Comparison of ENCODE assay signal across 8 cellular contexts in genomic region chr7:103445228-103446020, GRCh38. TPM values are rescaled to one million over a fixed set of nuclear protein-coding genes. Genes with fewer than 3 reads are reported as not detected.
DNase-seq lines count a peak whose midpoint lies in the region; ATAC-seq and TF ChIP-seq lines count a peak whose summit lies in the region.

No MANE protein-coding gene starts in this region.

- peaks cover 60% of the 10 kb centered on the region for H3K27me3 ChIP-seq in cardiac muscle cell

- H3K36me3 ChIP-seq in cardiac muscle cell = no peaks in the 10 kb centered on the region

- peak; percentile 6 to 10 for DNase-seq in cardiac muscle cell (ENCODE audit: low read depth in 1 of 2, low spot score in 1 of 2)
- no peak for DNase-seq in Right ventricle myocardium superior
- peak; percentile 40 for DNase-seq in SW480 (ENCODE audit: low spot score)
- no peak for DNase-seq in fibroblast of villous mesenchyme (ENCODE audit: low read depth)
- no peak for DNase-seq in sciatic nerve (ENCODE audit: low spot score)
- no peak for DNase-seq in HPDE6-E6E7 (ENCODE audit: extremely low spot score)

- intact Hi-C loops in Right ventricle myocardium superior (cut with DNase I) (no loop called here), sciatic nerve (cut with DNase I) (no loop called here)

- no peak for ATAC-seq in Right ventricle myocardium superior (ENCODE audit: poor library complexity)
- peak; percentile 36 for ATAC-seq in sciatic nerve
- no peak for ATAC-seq in HG03108 (IDR thresholded peaks at IDR 0.05; ENCODE audit: unreplicated experiment)
- ATAC-seq in GM18868 (IDR thresholded peaks at IDR 0.05; ENCODE audit: unreplicated experiment) = no peak

- H3K27ac ChIP-seq in cardiac muscle cell = no peak overlapping the region

- peaks cover 14% of the 10 kb centered on the region for H3K4me1 ChIP-seq in cardiac muscle cell (ENCODE audit: low read depth)

- no peaks in the 10 kb centered on the region for H3K9me3 ChIP-seq in cardiac muscle cell (ENCODE audit: low read depth)

- H3K4me3 ChIP-seq in cardiac muscle cell (peak overlapping the region; percentile 32), fibroblast of villous mesenchyme (ENCODE audit: low read depth, low read length) (peak overlapping the region; percentile 40)

- no peak for TF ChIP-seq CTCF in cardiac muscle cell (IDR thresholded peaks at IDR 0.05; ENCODE audit: low read depth, low read length)
- no peak for TF ChIP-seq CTCF in fibroblast of villous mesenchyme (IDR thresholded peaks at IDR 0.05; ENCODE audit: insufficient read depth, low read depth, low read length)

RNA-seq across cellular contexts. Expression of gene SLC26A5, which starts 0.6 kb away (rescaled TPM):
- total RNA-seq in cardiac muscle cell (0.11 and 0.15 TPM in 2 replicates), Right ventricle myocardium superior (not detected), fibroblast of villous mesenchyme (not detected in 2 replicates), sciatic nerve (0.71 TPM)
- polyA plus RNA-seq in cardiac muscle cell = 0.12 and 0.44 TPM in 2 replicates

Comparison
In these comparisons a context has a peak if more than half of its experiments do, and no peak if none do; other contexts are left out.
1. DNase-seq: peak in cardiac muscle cell (2 of 2) and SW480 (single experiment); none in Right ventricle myocardium superior (single experiment), fibroblast of villous mesenchyme (single experiment), sciatic nerve (single experiment) and HPDE6-E6E7 (single experiment).